ENCODE assay signal across 22 cellular contexts in genomic region chr16:23578096-23578830, GRCh38. TPM values are rescaled to one million over a fixed set of nuclear protein-coding genes. Genes with fewer than 3 reads are reported as not detected.
A peak's percentile ranks its signal among the peaks of the same experiment; 100 is the strongest.
DNase-seq lines count a peak whose midpoint lies in the region; ATAC-seq and TF ChIP-seq lines count a peak whose summit lies in the region.
"Had no signal": no experiment of that assay in that cellular context is flagged by ENCODE, and none has a peak within 500 bp of the region (broad histone marks: within the 10 kb centered on the region; RNA-seq: fewer than 3 reads in every experiment).

No MANE protein-coding gene starts in this region.

- ATAC-seq in activated CD4-positive, alpha-beta T cell treated with anti-CD3 and anti-CD28 coated beads for 36 hours, result no peak
- ATAC-seq: esophagus mucosa, left ventricle myocardium superior, right cardiac atrium had no signal

- POLR2A ChIA-PET in MCF 10A (lab: Yijun Ruan, JAX), result interaction anchor here (0.7 to 1.1 kb wide), 3 partner anchors 14 to 24 kb away, joined by 3 to 4 read pairs (median 4); no protein-coding TSS in a partner anchor
- POLR2A ChIA-PET in activated CD4-positive, alpha-beta T cell treated with anti-CD3 and anti-CD28 coated beads for 36 hours (lab: Charles Lee), result no interaction called here

- no peak for TF ChIP-seq CTCF in MCF 10A (IDR thresholded peaks at IDR 0.05; ENCODE audit: unreplicated experiment)
- TF ChIP-seq CTCF in mammary epithelial cell (conservative IDR thresholded peaks at IDR 0.05 in 1 of 2, IDR thresholded peaks at IDR 0.05 in 1 of 2; ENCODE audit: extremely low read depth in 1 of 2, insufficient read depth in 1 of 2, low read depth in 1 of 2, low read length in 2 of 2), result no peak
- no peak for TF ChIP-seq CTCF in fibroblast of villous mesenchyme (IDR thresholded peaks at IDR 0.05; ENCODE audit: insufficient read depth, low read depth, low read length)
- TF ChIP-seq CTCF in testis (IDR thresholded peaks at IDR 0.05), result no peak
- TF ChIP-seq CTCF in Peyer's patch (IDR thresholded peaks at IDR 0.05), result no peak

- peak; percentile 30 for DNase-seq in MCF 10A (ENCODE audit: unreplicated experiment)
- DNase-seq in mammary epithelial cell, result no peak
- peak; percentile 66 for DNase-seq in SK-MEL-5 (ENCODE audit: low read depth, low spot score)
- DNase-seq in fibroblast of villous mesenchyme (ENCODE audit: low read depth), result peak; percentile 10
- peak; percentile 33 for DNase-seq in testis
- no peak for DNase-seq in activated CD4-positive, alpha-beta T cell treated with anti-CD3 and anti-CD28 coated beads for 1 hour
- no peak for DNase-seq in activated CD4-positive, alpha-beta T cell treated with anti-CD3 and anti-CD28 coated beads for 36 hours
- DNase-seq in Peyer's patch, result no peak
- DNase-seq: activated CD4-positive, alpha-beta memory T cell treated with anti-CD3 and anti-CD28 coated beads for 36 hours; adrenal gland; Calu3; left ventricle myocardium superior; NCI-H2081; NCI-H748 treated with DMSO at 0.1 percent for 48 hours; right cardiac atrium; SHP77; stimulated activated CD4-positive, alpha-beta T cell treated with anti-CD3 and anti-CD28 coated beads, Interleukin-2, amount 100 ng/mL, for 48 hours; stimulated activated CD8-positive, alpha-beta memory T cell treated with anti-CD3 and anti-CD28 coated beads, Interleukin-4, amount 100 ng/mL, for 48 hours; T-helper 9 cell had no signal

- intact Hi-C loops in MCF 10A (cut with micrococcal nuclease) (no loop called here), mammary epithelial cell (cut with micrococcal nuclease) (no loop called here), testis (cut with DNase I; ENCODE audit: low total_unique reads) (no loop called here)
- intact Hi-C loops in activated CD4-positive, alpha-beta T cell treated with anti-CD3 and anti-CD28 coated beads for 36 hours (cut with DNase I, micrococcal nuclease), result no loop called here

- H3K9me3 ChIP-seq in mammary epithelial cell (replicated peaks; ENCODE audit: insufficient read depth, low read length) (no peaks in the 10 kb centered on the region), testis (no peaks in the 10 kb centered on the region), Peyer's patch (no peaks in the 10 kb centered on the region)
- H3K9me3 ChIP-seq: adrenal gland had no signal

- H3K36me3 Mint-ChIP-seq in MCF 10A (ENCODE audit: insufficient read depth, unreplicated experiment), result peaks cover 58% of the 10 kb centered on the region
- H3K36me3 Mint-ChIP-seq in activated CD4-positive, alpha-beta T cell treated with anti-CD3 and anti-CD28 coated beads for 36 hours (ENCODE audit: low read depth), result peaks cover 21% of the 10 kb centered on the region

- H3K27me3 ChIP-seq in mammary epithelial cell (ENCODE audit: insufficient read depth, low read length) (no peaks in the 10 kb centered on the region), testis (no peaks in the 10 kb centered on the region), Peyer's patch (no peaks in the 10 kb centered on the region)
- H3K27me3 ChIP-seq: adrenal gland had no signal

- H3K27me3 Mint-ChIP-seq in MCF 10A (ENCODE audit: insufficient read depth, unreplicated experiment), result no peaks in the 10 kb centered on the region
- no peaks in the 10 kb centered on the region for H3K27me3 Mint-ChIP-seq in activated CD4-positive, alpha-beta T cell treated with anti-CD3 and anti-CD28 coated beads for 36 hours
- H3K27me3 Mint-ChIP-seq: activated CD4-positive, alpha-beta memory T cell treated with anti-CD3 and anti-CD28 coated beads for 36 hours had no signal

- WGBS in mammary epithelial cell (ENCODE audit: low coverage, missing lambda C conversion rate), result 63% methylated on average over 5 of the region's 5 CpGs
- 55 to 60% methylated on average over 5 of the region's 5 CpGs for WGBS in testis, 2 donors

- in situ Hi-C loops in mammary epithelial cell (cut with MboI; ENCODE audit: low sequenced_read_pairs in 2 of 2), result no loop called here
- in situ Hi-C loops in SK-MEL-5 (cut with HindIII; ENCODE audit: low pct_unique_long_range_greater_than_20kb, low sequenced_read_pairs), result no loop called here

- H3K9ac ChIP-seq in mammary epithelial cell (ENCODE audit: insufficient read depth, low read length), result no peak overlapping the region

- H3K4me3 Mint-ChIP-seq in MCF 10A (ENCODE audit: unreplicated experiment), result no peak overlapping the region
- H3K4me3 Mint-ChIP-seq in activated CD4-positive, alpha-beta T cell treated with anti-CD3 and anti-CD28 coated beads for 36 hours, result no peak overlapping the region
- H3K4me3 Mint-ChIP-seq: activated CD4-positive, alpha-beta memory T cell treated with anti-CD3 and anti-CD28 coated beads for 36 hours; neural crest cell had no signal

- H3K4me1 Mint-ChIP-seq in MCF 10A (ENCODE audit: insufficient read depth, unreplicated experiment), result no peaks in the 10 kb centered on the region
- H3K4me1 Mint-ChIP-seq in activated CD4-positive, alpha-beta T cell treated with anti-CD3 and anti-CD28 coated beads for 36 hours, result no peaks in the 10 kb centered on the region
- H3K4me1 Mint-ChIP-seq: neural crest cell had no signal

- no peak overlapping the region for H2AFZ ChIP-seq in mammary epithelial cell (ENCODE audit: low read depth, low read length)

- H3K36me3 ChIP-seq in mammary epithelial cell (ENCODE audit: insufficient read depth, low read length) (peaks cover 10% of the 10 kb centered on the region), testis (ENCODE audit: low read depth, missing control alignments) (no peaks in the 10 kb centered on the region), Peyer's patch (peaks cover 0 to 73% (median 0%) of the 10 kb centered on the region in 3 donors)

- no peak overlapping the region for H3K4me3 ChIP-seq in mammary epithelial cell (replicated peaks in 1 of 3; ENCODE audit: insufficient read depth in 1 of 3, low read depth in 2 of 3, low read length in 3 of 3)
- no peak overlapping the region for H3K4me3 ChIP-seq in fibroblast of villous mesenchyme (ENCODE audit: low read depth, low read length)
- no peak overlapping the region for H3K4me3 ChIP-seq in testis
- H3K4me3 ChIP-seq in Peyer's patch, result no peak overlapping the region
- H3K4me3 ChIP-seq: adrenal gland, coronary artery had no signal

- H4K20me1 ChIP-seq in mammary epithelial cell (ENCODE audit: insufficient read depth, low read length), result no peaks in the 10 kb centered on the region

- no peaks in the 10 kb centered on the region for H3K79me2 ChIP-seq in mammary epithelial cell (ENCODE audit: insufficient read depth, low read length)

- no peak overlapping the region for H3K27ac Mint-ChIP-seq in MCF 10A (ENCODE audit: low read depth, unreplicated experiment)
- H3K27ac Mint-ChIP-seq in activated CD4-positive, alpha-beta T cell treated with anti-CD3 and anti-CD28 coated beads for 36 hours, result no peak overlapping the region
- H3K27ac Mint-ChIP-seq: activated CD4-positive, alpha-beta memory T cell treated with anti-CD3 and anti-CD28 coated beads for 36 hours had no signal

- dilution Hi-C loops in mammary epithelial cell (cut with HindIII; ENCODE audit: low sequenced_read_pairs), result no loop called here

- BruUV-seq in MCF 10A (replicated peaks; lab: Mats Ljungman, UMichigan), result TSS peak; percentile 10
- BruUV-seq in mammary epithelial cell (replicated peaks; lab: Mats Ljungman, UMichigan), result no TSS peak

- H3K9me3 Mint-ChIP-seq in MCF 10A (ENCODE audit: unreplicated experiment), result no peaks in the 10 kb centered on the region
- H3K9me3 Mint-ChIP-seq in activated CD4-positive, alpha-beta T cell treated with anti-CD3 and anti-CD28 coated beads for 36 hours (ENCODE audit: low read depth), result no peaks in the 10 kb centered on the region
- H3K9me3 Mint-ChIP-seq: activated CD4-positive, alpha-beta memory T cell treated with anti-CD3 and anti-CD28 coated beads for 36 hours; neural crest cell had no signal

- H3K4me1 ChIP-seq in mammary epithelial cell (ENCODE audit: insufficient read depth, low read length) (no peaks in the 10 kb centered on the region), testis (peaks cover 12% of the 10 kb centered on the region), Peyer's patch (peaks cover 0 to 5% (median 0%) of the 10 kb centered on the region in 4 donors)

- H3K4me2 ChIP-seq in mammary epithelial cell (ENCODE audit: insufficient read depth, low read depth, low read length), result no peak overlapping the region

- no peak for TF ChIP-seq POLR2A in testis (IDR thresholded peaks at IDR 0.05)
- TF ChIP-seq POLR2A in Peyer's patch (IDR thresholded peaks at IDR 0.05), result no peak

- H3K27ac ChIP-seq in mammary epithelial cell (ENCODE audit: insufficient read depth, low read depth, low read length) (no peak overlapping the region), testis (peak overlapping the region in 1 of 2 donors; percentile 36), Peyer's patch (no peak overlapping the region)
- H3K27ac ChIP-seq: coronary artery had no signal

- CTCF ChIA-PET in MCF 10A (lab: Yijun Ruan, JAX), result interaction anchor here (0.6 to 1.0 kb wide), 2 partner anchors 60 to 1002 kb away, joined by 3 read pairs; no protein-coding TSS in a partner anchor
- CTCF ChIA-PET in mammary epithelial cell (lab: Charles Lee; ENCODE audit: low non-redundant PET), result no interaction called here
- CTCF ChIA-PET in activated CD4-positive, alpha-beta T cell treated with anti-CD3 and anti-CD28 coated beads for 36 hours (lab: Charles Lee), result no interaction called here

RNA-seq across cellular contexts. Expression of gene NDUFAB1, which starts 17.9 kb away (rescaled TPM):
- total RNA-seq in MCF 10A (2022) (98.3 and 112 TPM in 2 replicates), mammary epithelial cell (10 to 100 TPM; 70.2 to 86.6 TPM), fibroblast of villous mesenchyme (78.9 and 98.4 TPM in 2 replicates), testis (10 to 100 TPM; 65.4 to 79.5 TPM), Peyer's patch (100 to 1,000 TPM in 1 of 4 donors, 10 to 100 TPM in 3; 49.4 to 115 (median 92.8) TPM)
- polyA plus RNA-seq in mammary epithelial cell (112 TPM), testis (ENCODE audit: insufficient read depth, low read depth, low replicate concordance) (115 TPM)
- 25.9 TPM for polyA minus RNA-seq in mammary epithelial cell
- 182 and 201 TPM in 2 replicates for total RNA-seq in SK-MEL-5 (2014; rRNA removed; shearing (Covaris generic))
- polyA plus RNA-seq in SK-MEL-5 (2015; cell fraction: cytosol; rRNA removed), result 158 and 222 TPM in 2 replicates
- 48.3 and 53.0 TPM in 2 replicates for polyA plus RNA-seq in SK-MEL-5 (2015; cell fraction: nucleus; rRNA removed)
- total RNA-seq in activated CD4-positive, alpha-beta T cell treated with anti-CD3 and anti-CD28 coated beads for 36 hours, result 100 to 1,000 TPM in 1 of 2 experiments, 10 to 100 TPM in 1; 81.5 to 158 TPM

RNA-seq across cellular contexts. Expression of gene UBFD1, which starts 20.7 kb away (rescaled TPM):
- total RNA-seq in MCF 10A (2022) (49.1 and 50.8 TPM in 2 replicates), mammary epithelial cell (10 to 100 TPM; 57.3 to 79.7 TPM), fibroblast of villous mesenchyme (90.8 and 137 TPM in 2 replicates), testis (100 to 1,000 TPM; 269 to 275 TPM), Peyer's patch (10 to 100 TPM; 19.4 to 90.8 (median 37.9) TPM)
- polyA plus RNA-seq in mammary epithelial cell (35.5 TPM), testis (ENCODE audit: insufficient read depth, low read depth, low replicate concordance) (76.8 TPM)
- 36.4 TPM for polyA minus RNA-seq in mammary epithelial cell
- total RNA-seq in SK-MEL-5 (2014; rRNA removed; shearing (Covaris generic)), result 41.7 and 53.1 TPM in 2 replicates
- polyA plus RNA-seq in SK-MEL-5 (2015; cell fraction: cytosol; rRNA removed), result 95.2 and 98.0 TPM in 2 replicates
- 88.4 and 100 TPM in 2 replicates for polyA plus RNA-seq in SK-MEL-5 (2015; cell fraction: nucleus; rRNA removed)
- total RNA-seq in activated CD4-positive, alpha-beta T cell treated with anti-CD3 and anti-CD28 coated beads for 36 hours, result 10 to 100 TPM; 56.8 to 57.2 TPM

RNA-seq across cellular contexts. Expression of gene EARS2, which starts 21.1 kb away (rescaled TPM):
- 24.4 and 32.8 TPM in 2 replicates for total RNA-seq in MCF 10A (2022)
- total RNA-seq in mammary epithelial cell, result 10 to 100 TPM; 30.1 to 47.7 TPM
- 25.6 TPM for polyA plus RNA-seq in mammary epithelial cell
- polyA minus RNA-seq in mammary epithelial cell, result 93.5 TPM
- 41.9 and 44.3 TPM in 2 replicates for total RNA-seq in SK-MEL-5 (2014; rRNA removed; shearing (Covaris generic))
- polyA plus RNA-seq in SK-MEL-5 (2015; cell fraction: cytosol; rRNA removed), result 67.5 and 73.0 TPM in 2 replicates
- polyA plus RNA-seq in SK-MEL-5 (2015; cell fraction: nucleus; rRNA removed), result 45.2 and 61.6 TPM in 2 replicates
- 36.3 and 38.7 TPM in 2 replicates for total RNA-seq in fibroblast of villous mesenchyme
- total RNA-seq in testis, result 10 to 100 TPM; 55.9 to 76.7 TPM
- 32.3 TPM for polyA plus RNA-seq in testis (ENCODE audit: insufficient read depth, low read depth, low replicate concordance)
- total RNA-seq in activated CD4-positive, alpha-beta T cell treated with anti-CD3 and anti-CD28 coated beads for 36 hours, result 10 to 100 TPM; 26.6 to 31.9 TPM
- total RNA-seq in Peyer's patch, result 10 to 100 TPM; 13.8 to 37.4 (median 28.0) TPM

Comparison
In these comparisons a context has a peak if more than half of its experiments do, and no peak if none do; other contexts are left out.
1. DNase-seq: peak in MCF 10A (single experiment), SK-MEL-5 (single experiment), fibroblast of villous mesenchyme (single experiment) and testis (single experiment); none in mammary epithelial cell (single experiment), activated CD4-positive, alpha-beta T cell treated with anti-CD3 and anti-CD28 coated beads for 1 hour (single experiment), activated CD4-positive, alpha-beta T cell treated with anti-CD3 and anti-CD28 coated beads for 36 hours (single experiment) and Peyer's patch (0 of 3).